In genomic region chrX:13428055-13428786, GRCh38 we compare ENCODE assay signal across 9 cellular contexts.
DNase-seq lines count a peak whose midpoint lies in the region; ATAC-seq and TF ChIP-seq lines count a peak whose summit lies in the region.
"Had no signal": no experiment of that assay in that cellular context is flagged by ENCODE, and none has a peak within 500 bp of the region (broad histone marks: within the 10 kb centered on the region; RNA-seq: fewer than 3 reads in every experiment).

No MANE protein-coding gene starts in this region.

- H3K9me3 ChIP-seq in suprapubic skin, result no peaks in the 10 kb centered on the region

- H3K27me3 ChIP-seq in suprapubic skin, result no peaks in the 10 kb centered on the region

- H3K27me3 Mint-ChIP-seq in activated T-cell treated with anti-CD3 and anti-CD28 coated beads, Interleukin-2, amount 50 U/mL, for 72 hours (ENCODE audit: low read depth), result peaks cover 21% of the 10 kb centered on the region
- H3K27me3 Mint-ChIP-seq in T-helper 2 cell treated with Interferon-gamma antibody and Interleukin-4, amounts not matched to agents 5 μg/mL and 100 μg/mL, for 36 hours (ENCODE audit: low read depth), result no peaks in the 10 kb centered on the region
- no peaks in the 10 kb centered on the region for H3K27me3 Mint-ChIP-seq in endothelial cell (ENCODE audit: unreplicated experiment)

- peak overlapping the region in 1 of 2 donors; percentile 35 for H3K4me3 Mint-ChIP-seq in activated T-cell treated with anti-CD3 and anti-CD28 coated beads, Interleukin-2, amount 50 U/mL, for 72 hours
- no peak overlapping the region for H3K4me3 Mint-ChIP-seq in T-helper 2 cell treated with Interferon-gamma antibody and Interleukin-4, amounts not matched to agents 5 μg/mL and 100 μg/mL, for 36 hours
- no peak overlapping the region for H3K4me3 Mint-ChIP-seq in endothelial cell (ENCODE audit: unreplicated experiment)

- WGBS in suprapubic skin, result 33% methylated on average over 5 of the region's 5 CpGs

- DNase-seq in activated T-cell treated with anti-CD3 and anti-CD28 coated beads, Interleukin-2, amount 50 U/mL, for 72 hours, result peak; percentile 32 to 44
- no peak for DNase-seq in activated T-cell treated with anti-CD3 and anti-CD28 coated beads, Interleukin-2, amount 50 U/mL, for 1 hour
- DNase-seq in T-helper 2 cell treated with Interferon-gamma antibody and Interleukin-4, amounts not matched to agents 5 μg/mL and 100 μg/mL, for 36 hours (ENCODE audit: low spot score), result peak; percentile 4
- DNase-seq in hepatic stellate cell (ENCODE audit: low spot score) (peak; percentile 22), suprapubic skin (ENCODE audit: low spot score in 2 of 2) (no peak), endothelial cell (ENCODE audit: low spot score) (no peak)
- no peak for DNase-seq in stimulated activated naive CD4-positive, alpha-beta T cell (lab: John Stamatoyannopoulos, UW)

- H3K27ac Mint-ChIP-seq in activated T-cell treated with anti-CD3 and anti-CD28 coated beads, Interleukin-2, amount 50 U/mL, for 72 hours, result peak overlapping the region; percentile 59
- H3K27ac Mint-ChIP-seq in T-helper 2 cell treated with Interferon-gamma antibody and Interleukin-4, amounts not matched to agents 5 μg/mL and 100 μg/mL, for 36 hours, result no peak overlapping the region
- H3K27ac Mint-ChIP-seq in endothelial cell (ENCODE audit: unreplicated experiment), result no peak overlapping the region

- no peak for TF ChIP-seq POLR2A in suprapubic skin (IDR thresholded peaks at IDR 0.05)

- H3K36me3 ChIP-seq in suprapubic skin, result no peaks in the 10 kb centered on the region

- no peak for TF ChIP-seq EP300 in suprapubic skin (IDR thresholded peaks at IDR 0.05)

- ATAC-seq in activated T-cell treated with anti-CD3 and anti-CD28 coated beads, Interleukin-2, amount 50 U/mL, for 72 hours (replicated peaks in 1 of 2), result peak; percentile 79 to 94
- ATAC-seq in HG03378 (IDR thresholded peaks at IDR 0.05; ENCODE audit: unreplicated experiment), result no peak

- H3K36me3 Mint-ChIP-seq in activated T-cell treated with anti-CD3 and anti-CD28 coated beads, Interleukin-2, amount 50 U/mL, for 72 hours (ENCODE audit: insufficient read depth in 2 of 2), result peaks cover 0 to 1% of the 10 kb centered on the region in 2 donors
- no peaks in the 10 kb centered on the region for H3K36me3 Mint-ChIP-seq in T-helper 2 cell treated with Interferon-gamma antibody and Interleukin-4, amounts not matched to agents 5 μg/mL and 100 μg/mL, for 36 hours (ENCODE audit: low read depth)
- no peaks in the 10 kb centered on the region for H3K36me3 Mint-ChIP-seq in endothelial cell (ENCODE audit: low read depth, unreplicated experiment)

- no peak for TF ChIP-seq CTCF in suprapubic skin (IDR thresholded peaks at IDR 0.05)
- TF ChIP-seq CTCF in endothelial cell (IDR thresholded peaks at IDR 0.05; ENCODE audit: unreplicated experiment), result no peak

- peak overlapping the region; percentile 77 for H3K27ac ChIP-seq in suprapubic skin
- H3K27ac ChIP-seq: C4-2B had no signal

- H3K4me3 ChIP-seq in suprapubic skin, result no peak overlapping the region

- H3K4me1 Mint-ChIP-seq in activated T-cell treated with anti-CD3 and anti-CD28 coated beads, Interleukin-2, amount 50 U/mL, for 72 hours (ENCODE audit: low read depth), result peaks cover 11% of the 10 kb centered on the region
- H3K4me1 Mint-ChIP-seq in T-helper 2 cell treated with Interferon-gamma antibody and Interleukin-4, amounts not matched to agents 5 μg/mL and 100 μg/mL, for 36 hours (ENCODE audit: low read depth), result peaks cover 7% of the 10 kb centered on the region
- H3K4me1 Mint-ChIP-seq in endothelial cell (ENCODE audit: unreplicated experiment), result peaks cover 8% of the 10 kb centered on the region

- H3K4me1 ChIP-seq in suprapubic skin, result peaks cover 6% of the 10 kb centered on the region

- H3K9me3 Mint-ChIP-seq in activated T-cell treated with anti-CD3 and anti-CD28 coated beads, Interleukin-2, amount 50 U/mL, for 72 hours, result peaks cover 0 to 1% of the 10 kb centered on the region in 2 donors
- no peaks in the 10 kb centered on the region for H3K9me3 Mint-ChIP-seq in T-helper 2 cell treated with Interferon-gamma antibody and Interleukin-4, amounts not matched to agents 5 μg/mL and 100 μg/mL, for 36 hours
- H3K9me3 Mint-ChIP-seq in endothelial cell (ENCODE audit: unreplicated experiment), result no peaks in the 10 kb centered on the region

Comparison
In these comparisons a context has a peak if more than half of its experiments do, and no peak if none do; other contexts are left out.
1. DNase-seq: peak in activated T-cell treated with anti-CD3 and anti-CD28 coated beads, Interleukin-2, amount 50 U/mL, for 72 hours (2 of 2), T-helper 2 cell treated with Interferon-gamma antibody and Interleukin-4, amounts not matched to agents 5 μg/mL and 100 μg/mL, for 36 hours (single experiment) and hepatic stellate cell (single experiment); none in activated T-cell treated with anti-CD3 and anti-CD28 coated beads, Interleukin-2, amount 50 U/mL, for 1 hour (single experiment), suprapubic skin (0 of 2), stimulated activated naive CD4-positive, alpha-beta T cell (0 of 6) and endothelial cell (single experiment).